8 cellular contexts compared by ENCODE assay signal in the genomic region with DNA sequence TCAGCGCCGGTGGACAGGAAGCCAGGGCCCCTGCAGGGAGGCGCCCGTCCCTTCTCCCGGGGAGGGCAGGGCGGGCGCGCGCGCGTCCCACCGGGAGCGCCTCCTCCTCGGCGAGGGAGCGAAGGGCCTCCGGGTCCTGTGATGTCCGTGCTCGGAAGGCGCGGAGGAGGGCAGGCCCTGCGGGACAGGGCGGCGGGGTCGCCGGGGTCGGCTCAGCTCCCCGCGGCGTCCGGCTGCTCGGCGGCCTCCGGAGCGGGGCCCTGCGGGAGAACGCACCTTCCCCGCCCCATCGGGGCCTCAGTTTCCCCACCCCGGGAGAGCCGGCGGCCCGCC. TPM values are rescaled to one million over a fixed set of nuclear protein-coding genes. Genes with fewer than 3 reads are reported as not detected.
DNase-seq lines count a peak whose midpoint lies in the region; ATAC-seq, FAIRE-seq and TF ChIP-seq lines count a peak whose summit lies in the region.

No MANE protein-coding gene starts in this region.

- no peak for FAIRE-seq in kidney (lab: Jason Lieb, UNC)

- H3K4me1 ChIP-seq in kidney (ENCODE audit: control insufficient read depth in 1 of 2, insufficient read depth in 1 of 2, low read depth in 1 of 2, low read length in 2 of 2) (peaks cover 4 to 11% of the 10 kb centered on the region in 2 donors), stomach smooth muscle (ENCODE audit: control insufficient read depth, insufficient read depth, low read length) (peaks cover 22% of the 10 kb centered on the region)

- no peaks in the 10 kb centered on the region for H3K9me3 ChIP-seq in kidney (ENCODE audit: control insufficient read depth in 1 of 2, low read length in 2 of 2)
- H3K9me3 ChIP-seq in stomach smooth muscle (ENCODE audit: control insufficient read depth in 2 of 2, low read length in 2 of 2): no peaks in the 10 kb centered on the region

- H3K4me3 ChIP-seq in HFF-Myc (replicated peaks; ENCODE audit: low read depth, low read length) (peak overlapping the region; percentile 80), brain microvascular endothelial cell (ENCODE audit: low read depth, low read length) (peak overlapping the region; percentile 71), kidney (ENCODE audit: low read length in 2 of 2) (peak overlapping the region; percentile 76 to 81), stomach smooth muscle (ENCODE audit: low read length in 2 of 2) (peak overlapping the region; percentile 82)

- TF ChIP-seq CTCF in HFF-Myc (IDR thresholded peaks at IDR 0.05; ENCODE audit: low read depth, low read length, missing control alignments): no peak
- TF ChIP-seq CTCF in brain microvascular endothelial cell (IDR thresholded peaks at IDR 0.05; ENCODE audit: low read depth, low read length, missing control alignments): no peak
- no peak for TF ChIP-seq CTCF in kidney (IDR thresholded peaks at IDR 0.05; ENCODE audit: borderline replicate concordance, extremely low read depth, insufficient read depth)

- DNase-seq in NCI-H2227 (lab: John Stamatoyannopoulos, UW; ENCODE audit: unreplicated experiment) (peak; percentile 38), NCI-H2227 treated with DMSO at 0.1 percent for 48 hours (lab: John Stamatoyannopoulos, UW) (no peak), HFF-Myc (ENCODE audit: extremely low read depth, low read depth) (no peak), NCI-H69 (lab: John Stamatoyannopoulos, UW) (peak; percentile 69), brain microvascular endothelial cell (no peak), kidney (peak; percentile 80)

- peak overlapping the region; percentile 14 for H3K27ac ChIP-seq in brain microvascular endothelial cell
- H3K27ac ChIP-seq in kidney (ENCODE audit: low read depth in 2 of 2, low read length in 2 of 2): no peak overlapping the region
- no peak overlapping the region for H3K27ac ChIP-seq in stomach smooth muscle (ENCODE audit: low read length)

- ATAC-seq in HG02970 (IDR thresholded peaks at IDR 0.05; ENCODE audit: low FRiP score, unreplicated experiment): no peak

- H3K27me3 ChIP-seq in brain microvascular endothelial cell (replicated peaks) (no peaks in the 10 kb centered on the region), stomach smooth muscle (ENCODE audit: control insufficient read depth in 1 of 2, insufficient read depth in 2 of 2, low read length in 2 of 2) (no peaks in the 10 kb centered on the region)

- in situ Hi-C loops in brain microvascular endothelial cell (cut with HindIII; ENCODE audit: low pct_ligation_motif_present, low sequenced_read_pairs): no loop called here

- H3K36me3 ChIP-seq in brain microvascular endothelial cell (replicated peaks): no peaks in the 10 kb centered on the region
- no peaks in the 10 kb centered on the region for H3K36me3 ChIP-seq in kidney (ENCODE audit: control insufficient read depth in 1 of 2, insufficient read depth in 2 of 2, low read length in 2 of 2)
- no peaks in the 10 kb centered on the region for H3K36me3 ChIP-seq in stomach smooth muscle (ENCODE audit: control insufficient read depth in 2 of 2, insufficient read depth in 2 of 2, low read length in 2 of 2)

- intact Hi-C loops in kidney (cut with DNase I): no loop called here

- H3K9ac ChIP-seq in kidney (ENCODE audit: low read length in 2 of 2): peak overlapping the region in 1 of 2 donors; percentile 55
- peak overlapping the region; percentile 70 to 73 for H3K9ac ChIP-seq in stomach smooth muscle (ENCODE audit: low read length in 2 of 2)

RNA-seq across cellular contexts. Expression of a gene that starts 0.3 kb away (rescaled TPM):
- 44.5 TPM for total RNA-seq in kidney
- 18.9 TPM for polyA plus RNA-seq in kidney (ENCODE audit: insufficient read depth, low read depth, low replicate concordance)

RNA-seq across cellular contexts. Expression of a gene that starts 0.6 kb away (rescaled TPM):
- total RNA-seq in kidney: 21.8 TPM
- polyA plus RNA-seq in kidney (ENCODE audit: insufficient read depth, low read depth, low replicate concordance): 19.1 TPM

RNA-seq across cellular contexts. Expression of a gene that starts 18.5 kb away (rescaled TPM):
- 5.2 TPM for total RNA-seq in kidney
- polyA plus RNA-seq in kidney (ENCODE audit: insufficient read depth, low read depth, low replicate concordance): 5.0 TPM

RNA-seq across cellular contexts. Expression of a gene that starts 36.5 kb away (rescaled TPM):
- total RNA-seq in kidney: 49.5 TPM
- 32.7 TPM for polyA plus RNA-seq in kidney (ENCODE audit: insufficient read depth, low read depth, low replicate concordance)

Comparison
In these comparisons a context has a peak if more than half of its experiments do, and no peak if none do; other contexts are left out.
1. DNase-seq: peak in NCI-H2227 (single experiment), NCI-H69 (single experiment) and kidney (single experiment); none in NCI-H2227 treated with DMSO at 0.1 percent for 48 hours (single experiment), HFF-Myc (single experiment) and brain microvascular endothelial cell (single experiment).
2. Peak in every context shown above with its lines, with median percentiles within 50 percentile points of each other: H3K4me3 ChIP-seq.